ENCODE assay signal across 11 cellular contexts in genomic region chr2:215830313-215830712, GRCh38.
A peak's percentile ranks its signal among the peaks of the same experiment; 100 is the strongest.
DNase-seq lines count a peak whose midpoint lies in the region; ATAC-seq and TF ChIP-seq lines count a peak whose summit lies in the region.
"Had no signal": no experiment of that assay in that cellular context is flagged by ENCODE, and none has a peak within 500 bp of the region (broad histone marks: within the 10 kb centered on the region; RNA-seq: fewer than 3 reads in every experiment).

No MANE protein-coding gene starts in this region.

- H3K4me3 ChIP-seq in choroid plexus epithelial cell (ENCODE audit: low read depth, low read length) = no peak overlapping the region
- no peak overlapping the region for H3K4me3 ChIP-seq in upper lobe of left lung
- H3K4me3 ChIP-seq: GM23338 had no signal

- H3K4me1 ChIP-seq in upper lobe of left lung = peaks cover 14 to 41% (median 23%) of the 10 kb centered on the region in 4 donors

- H3K27me3 ChIP-seq in upper lobe of left lung = no peaks in the 10 kb centered on the region

- peak; percentile 50 for DNase-seq in DMS53 (lab: John Stamatoyannopoulos, UW)
- DNase-seq in DMS53 treated with DMSO at 0.1 percent for 48 hours (lab: John Stamatoyannopoulos, UW; ENCODE audit: unreplicated experiment) = no peak
- DNase-seq in choroid plexus epithelial cell (ENCODE audit: low read depth) = peak; percentile 73
- peak; percentile 51 for DNase-seq in left lobe of liver (ENCODE audit: low spot score)
- peak in 1 of 2 donors; percentile 74 for DNase-seq in upper lobe of left lung
- no peak for DNase-seq in activated effector memory CD4-positive, alpha-beta T cell treated with anti-CD3 and anti-CD28 coated beads, Interleukin-2, amount 50 U/mL, for 16 hours
- DNase-seq in activated T-cell treated with anti-CD3 and anti-CD28 coated beads, Interleukin-2, amount 50 U/mL, for 72 hours = no peak
- DNase-seq: stimulated activated CD4-positive, alpha-beta T cell treated with anti-CD3 and anti-CD28 coated beads, Interleukin-2, amount 100 ng/mL, for 24 hours had no signal

- peak; percentile 59 for ATAC-seq in left lobe of liver
- peak; percentile 54 to 93 for ATAC-seq in upper lobe of left lung (ENCODE audit: low FRiP score in 2 of 2)
- no peak for ATAC-seq in GM21717 (IDR thresholded peaks at IDR 0.05; ENCODE audit: unreplicated experiment)
- ATAC-seq in activated T-cell treated with anti-CD3 and anti-CD28 coated beads, Interleukin-2, amount 50 U/mL, for 72 hours (replicated peaks in 1 of 2) = no peak
- ATAC-seq: GM23338 had no signal

- peaks cover 26% of the 10 kb centered on the region for H3K4me1 Mint-ChIP-seq in activated T-cell treated with anti-CD3 and anti-CD28 coated beads, Interleukin-2, amount 50 U/mL, for 72 hours (ENCODE audit: low read depth)

- H3K36me3 ChIP-seq in upper lobe of left lung = no peaks in the 10 kb centered on the region

- WGBS in upper lobe of left lung, 2 donors = 54 to 63% methylated on average over 4 of the region's 4 CpGs

- TF ChIP-seq EP300 in upper lobe of left lung (IDR thresholded peaks at IDR 0.05) = peak in 1 of 4 donors; percentile 40

- TF ChIP-seq POLR2A in upper lobe of left lung (IDR thresholded peaks at IDR 0.05) = no peak

- H3K27ac Mint-ChIP-seq in activated T-cell treated with anti-CD3 and anti-CD28 coated beads, Interleukin-2, amount 50 U/mL, for 72 hours = no peak overlapping the region
- H3K27ac Mint-ChIP-seq: GM23338, IgD-negative memory B cell had no signal

- H3K36me3 Mint-ChIP-seq in activated T-cell treated with anti-CD3 and anti-CD28 coated beads, Interleukin-2, amount 50 U/mL, for 72 hours (ENCODE audit: insufficient read depth in 2 of 2) = no peaks in the 10 kb centered on the region
- H3K36me3 Mint-ChIP-seq: IgD-negative memory B cell had no signal

- H3K9me3 Mint-ChIP-seq in activated T-cell treated with anti-CD3 and anti-CD28 coated beads, Interleukin-2, amount 50 U/mL, for 72 hours = no peaks in the 10 kb centered on the region
- H3K9me3 Mint-ChIP-seq: GM23338, IgD-negative memory B cell had no signal

- no peaks in the 10 kb centered on the region for H3K9me3 ChIP-seq in upper lobe of left lung

- no peak overlapping the region for H3K4me3 Mint-ChIP-seq in activated T-cell treated with anti-CD3 and anti-CD28 coated beads, Interleukin-2, amount 50 U/mL, for 72 hours
- H3K4me3 Mint-ChIP-seq: GM23338, IgD-negative memory B cell had no signal

- no peak for TF ChIP-seq CTCF in choroid plexus epithelial cell (conservative IDR thresholded peaks at IDR 0.05; ENCODE audit: low read depth, low read length)
- peak in 1 of 6 experiments; percentile 14 for TF ChIP-seq CTCF in upper lobe of left lung (IDR thresholded peaks at IDR 0.05)

- H3K27ac ChIP-seq in upper lobe of left lung = peak overlapping the region in 2 of 4 donors; percentile 62 to 68

- H3K27me3 Mint-ChIP-seq in activated T-cell treated with anti-CD3 and anti-CD28 coated beads, Interleukin-2, amount 50 U/mL, for 72 hours (ENCODE audit: low read depth) = no peaks in the 10 kb centered on the region

Comparison
In these comparisons a context has a peak if more than half of its experiments do, and no peak if none do; other contexts are left out.
1. DNase-seq: peak in DMS53 (single experiment), choroid plexus epithelial cell (single experiment) and left lobe of liver (single experiment); none in DMS53 treated with DMSO at 0.1 percent for 48 hours (single experiment), activated effector memory CD4-positive, alpha-beta T cell treated with anti-CD3 and anti-CD28 coated beads, Interleukin-2, amount 50 U/mL, for 16 hours (single experiment) and activated T-cell treated with anti-CD3 and anti-CD28 coated beads, Interleukin-2, amount 50 U/mL, for 72 hours (0 of 2).
2. ATAC-seq: peak in left lobe of liver (single experiment) and upper lobe of left lung (2 of 2); none in GM21717 (single experiment) and activated T-cell treated with anti-CD3 and anti-CD28 coated beads, Interleukin-2, amount 50 U/mL, for 72 hours (0 of 2).